In genomic region chr14:89012272-89013097, GRCh38 we compare ENCODE assay signal across 15 cellular contexts.
A peak's percentile ranks its signal among the peaks of the same experiment; 100 is the strongest.
DNase-seq lines count a peak whose midpoint lies in the region; ATAC-seq and TF ChIP-seq lines count a peak whose summit lies in the region.
"Had no signal": no experiment of that assay in that cellular context is flagged by ENCODE, and none has a peak within 500 bp of the region (broad histone marks: within the 10 kb centered on the region; RNA-seq: fewer than 3 reads in every experiment).

No MANE protein-coding gene starts in this region.

- no peak for TF ChIP-seq POLR2A in lower leg skin (IDR thresholded peaks at IDR 0.05)

- no peaks in the 10 kb centered on the region for H3K27me3 ChIP-seq in parathyroid adenoma (ENCODE audit: control insufficient read depth, insufficient read depth, low read length)
- H3K27me3 ChIP-seq: MG63, neutrophil had no signal

- ATAC-seq in left colon = peak; percentile 77

- no peaks in the 10 kb centered on the region for H3K79me2 ChIP-seq in parathyroid adenoma

- intact Hi-C loops in left colon (cut with DNase I, micrococcal nuclease) = no loop called here
- intact Hi-C loops in lower leg skin (cut with DNase I; ENCODE audit: low total_unique reads) = no loop called here

- no peaks in the 10 kb centered on the region for H3K9me3 ChIP-seq in SK-N-MC (ENCODE audit: low read depth, low read length)
- H3K9me3 ChIP-seq in parathyroid adenoma (ENCODE audit: control insufficient read depth, low read length) = no peaks in the 10 kb centered on the region
- H3K9me3 ChIP-seq: MG63, neutrophil had no signal

- no peaks in the 10 kb centered on the region for H3K4me1 ChIP-seq in parathyroid adenoma

- H3K27ac ChIP-seq in SK-N-MC = no peak overlapping the region
- H3K27ac ChIP-seq in parathyroid adenoma = no peak overlapping the region
- H3K27ac ChIP-seq: neutrophil had no signal

- DNase-seq in DMS53 (lab: John Stamatoyannopoulos, UW) = peak; percentile 77
- DNase-seq in SK-N-MC (ENCODE audit: low read depth, low spot score) = no peak
- DNase-seq in left colon = peak in 1 of 2 donors; percentile 19
- no peak for DNase-seq in RKO (ENCODE audit: low spot score)
- DNase-seq in lower leg skin (ENCODE audit: low spot score in 2 of 2) = no peak
- no peak for DNase-seq in GM13977 (ENCODE audit: low spot score)
- DNase-seq in NCI-H748 (lab: John Stamatoyannopoulos, UW; ENCODE audit: unreplicated experiment) = no peak
- DNase-seq: activated CD4-positive, alpha-beta T cell treated with anti-CD3 and anti-CD28 coated beads, Interleukin-2, amount 10 ng/mL, durations not matched to agents 7 days and 5 days; activated naive CD4-positive, alpha-beta T cell treated with Interleukin-2 at 50 U/mL for 16 hours; cortex of kidney; NCI-H187 treated with DMSO at 0.1 percent for 48 hours; NCI-H345 had no signal

- TF ChIP-seq CTCF in parathyroid adenoma (IDR thresholded peaks at IDR 0.05) (no peak), lower leg skin (IDR thresholded peaks at IDR 0.05) (no peak), GM13977 (IDR thresholded peaks at IDR 0.05; ENCODE audit: extremely low read depth, insufficient read depth, missing control alignments) (no peak)

- H3K9ac ChIP-seq in SK-N-MC (ENCODE audit: insufficient read length) = no peak overlapping the region
- H3K9ac ChIP-seq in parathyroid adenoma = no peak overlapping the region

- H3K4me2 ChIP-seq in parathyroid adenoma (ENCODE audit: low read length) = no peak overlapping the region

- H2AFZ ChIP-seq in parathyroid adenoma = peak overlapping the region; percentile 65

- in situ Hi-C loops in GM13977 (cut with MboI; ENCODE audit: low pct_unique_long_range_greater_than_20kb, low sequenced_read_pairs, unreplicated experiment) = loop anchor here (25.0 kb wide), 1 partner anchor 1225 kb away; no protein-coding TSS in a partner anchor

- H3K4me3 ChIP-seq in SK-N-MC = peak overlapping the region; percentile 73
- H3K4me3 ChIP-seq in parathyroid adenoma (ENCODE audit: low read depth, low read length) = no peak overlapping the region
- H3K4me3 ChIP-seq in lower leg skin (ENCODE audit: low read depth, poor library complexity, severe bottlenecking) = no peak overlapping the region
- H3K4me3 ChIP-seq: MG63 had no signal

- H3K36me3 ChIP-seq in SK-N-MC (ENCODE audit: insufficient read depth, low read length) (no peaks in the 10 kb centered on the region), parathyroid adenoma (ENCODE audit: control insufficient read depth, insufficient read depth, low read length) (no peaks in the 10 kb centered on the region)
- H3K36me3 ChIP-seq: MG63, neutrophil had no signal

- WGBS in lower leg skin, 2 donors = 74 to 75% methylated on average over 14 of the region's 14 CpGs
